In genomic region chr1:93769767-93770166, GRCh38 we compare ENCODE assay signal across 18 cellular contexts.
"Had no signal": no experiment of that assay in that cellular context is flagged by ENCODE, and none has a peak within 500 bp of the region (broad histone marks: within the 10 kb centered on the region; RNA-seq: fewer than 3 reads in every experiment).

No MANE protein-coding gene starts in this region.

- DNase-seq: activated B cell treated with CpG ODN at 0.5 μM for 24 hours; activated CD4-positive, alpha-beta memory T cell treated with anti-CD3 and anti-CD28 coated beads, Interleukin-2, amount 10 ng/mL, durations not matched to agents 7 days and 5 days; activated CD4-positive, alpha-beta T cell treated with anti-CD3 and anti-CD28 coated beads for 4 hours; activated naive CD4-positive, alpha-beta T cell treated with anti-CD3 and anti-CD28 coated beads, Interleukin-2, amount 10 ng/mL, durations not matched to agents 7 days and 5 days; activated T-cell treated with anti-CD3 and anti-CD28 coated beads, Interleukin-2, amount 50 U/mL, for 1 hour; cerebellar nuclear complex; cortex of kidney; kidney; small intestine; stimulated activated CD4-positive, alpha-beta T cell treated with anti-CD3 and anti-CD28 coated beads, Interleukin-15, amount 100 ng/mL, for 24 hours; stimulated activated CD4-positive, alpha-beta T cell treated with anti-CD3 and anti-CD28 coated beads, Interleukin-2, amount 100 ng/mL, for 48 hours; T-helper 17 cell; transverse colon had no signal

- H3K27me3 ChIP-seq: ovary, suprapubic skin, transverse colon had no signal

- H3K9me3 ChIP-seq: ovary, suprapubic skin, transverse colon had no signal

- H3K36me3 Mint-ChIP-seq: activated naive CD4-positive, alpha-beta T cell treated with anti-CD3 and anti-CD28 coated beads, Interleukin-2, amount 10 ng/mL, durations not matched to agents 7 days and 5 days had no signal

- H3K27ac ChIP-seq: ovary, suprapubic skin, transverse colon had no signal

- H3K27ac Mint-ChIP-seq: activated B cell treated with CpG ODN at 0.5 μM for 24 hours; activated CD4-positive, alpha-beta memory T cell treated with anti-CD3 and anti-CD28 coated beads, Interleukin-2, amount 10 ng/mL, durations not matched to agents 7 days and 5 days; activated naive CD4-positive, alpha-beta T cell treated with anti-CD3 and anti-CD28 coated beads, Interleukin-2, amount 10 ng/mL, durations not matched to agents 7 days and 5 days; activated T-helper 17 cell treated with anti-CD3 and anti-CD28 coated beads, Interleukin-2, amount 50 U/mL, for 72 hours; stimulated activated naive CD8-positive, alpha-beta T cell treated with anti-CD3 and anti-CD28 coated beads, Interleukin-15, Interleukin-2, amounts not matched to agents 100 ng/mL and 50 ng/mL, for 24 hours; T-helper 17 cell had no signal

- H3K4me3 Mint-ChIP-seq: activated B cell treated with CpG ODN at 0.5 μM for 24 hours; activated CD4-positive, alpha-beta memory T cell treated with anti-CD3 and anti-CD28 coated beads, Interleukin-2, amount 10 ng/mL, durations not matched to agents 7 days and 5 days; activated naive CD4-positive, alpha-beta T cell treated with anti-CD3 and anti-CD28 coated beads, Interleukin-2, amount 10 ng/mL, durations not matched to agents 7 days and 5 days; activated T-helper 17 cell treated with anti-CD3 and anti-CD28 coated beads, Interleukin-2, amount 50 U/mL, for 72 hours; stimulated activated naive CD8-positive, alpha-beta T cell treated with anti-CD3 and anti-CD28 coated beads, Interleukin-15, Interleukin-2, amounts not matched to agents 100 ng/mL and 50 ng/mL, for 24 hours; T-helper 17 cell had no signal

- H3K4me3 ChIP-seq: lung, ovary, suprapubic skin, transverse colon had no signal

- ATAC-seq: activated T-helper 17 cell treated with anti-CD3 and anti-CD28 coated beads, Interleukin-2, amount 50 U/mL, for 72 hours; T-helper 17 cell had no signal

- H3K27me3 Mint-ChIP-seq: activated B cell treated with CpG ODN at 0.5 μM for 24 hours; activated T-helper 17 cell treated with anti-CD3 and anti-CD28 coated beads, Interleukin-2, amount 50 U/mL, for 72 hours; stimulated activated naive CD8-positive, alpha-beta T cell treated with anti-CD3 and anti-CD28 coated beads, Interleukin-15, Interleukin-2, amounts not matched to agents 100 ng/mL and 50 ng/mL, for 24 hours had no signal

- H3K4me1 Mint-ChIP-seq: activated B cell treated with CpG ODN at 0.5 μM for 24 hours; activated T-helper 17 cell treated with anti-CD3 and anti-CD28 coated beads, Interleukin-2, amount 50 U/mL, for 72 hours had no signal

- H3K36me3 ChIP-seq: ovary, suprapubic skin, transverse colon had no signal

- H3K9me3 Mint-ChIP-seq: activated B cell treated with CpG ODN at 0.5 μM for 24 hours; activated CD4-positive, alpha-beta memory T cell treated with anti-CD3 and anti-CD28 coated beads, Interleukin-2, amount 10 ng/mL, durations not matched to agents 7 days and 5 days; activated naive CD4-positive, alpha-beta T cell treated with anti-CD3 and anti-CD28 coated beads, Interleukin-2, amount 10 ng/mL, durations not matched to agents 7 days and 5 days; activated T-helper 17 cell treated with anti-CD3 and anti-CD28 coated beads, Interleukin-2, amount 50 U/mL, for 72 hours; stimulated activated naive CD8-positive, alpha-beta T cell treated with anti-CD3 and anti-CD28 coated beads, Interleukin-15, Interleukin-2, amounts not matched to agents 100 ng/mL and 50 ng/mL, for 24 hours had no signal
